In genomic region chr15:58503139-58504027, GRCh38 we compare ENCODE assay signal across 23 cellular contexts.
"Had no signal": no experiment of that assay in that cellular context is flagged by ENCODE, and none has a peak within 500 bp of the region (broad histone marks: within the 10 kb centered on the region; RNA-seq: fewer than 3 reads in every experiment).

No MANE protein-coding gene starts in this region.

- H3K9me3 ChIP-seq: heart right ventricle, pancreas, suprapubic skin, transverse colon had no signal

- H3K4me3 ChIP-seq: coronary artery, heart right ventricle, pancreas, suprapubic skin, transverse colon had no signal

- H3K9me3 Mint-ChIP-seq: activated CD4-positive, alpha-beta memory T cell treated with anti-CD3 and anti-CD28 coated beads, Interleukin-2, amount 10 ng/mL, durations not matched to agents 7 days and 5 days; activated T-helper 2 cell treated with anti-CD3 and anti-CD28 coated beads, Interferon-gamma antibody, Interleukin-2, Interleukin-4, amounts not matched to agents 10 μg/mL and 5 μg/mL and 100 μg/mL, durations not matched to agents 14 hours and 24 hours and 36 hours; nephron; stimulated activated naive CD8-positive, alpha-beta T cell treated with anti-CD3 and anti-CD28 coated beads, Interleukin-15, Interleukin-2, amounts not matched to agents 100 ng/mL and 50 ng/mL, for 24 hours had no signal

- H3K27ac ChIP-seq: coronary artery, pancreas, suprapubic skin, transverse colon had no signal

- H3K27me3 ChIP-seq: heart right ventricle, pancreas, suprapubic skin, transverse colon had no signal

- H3K4me3 Mint-ChIP-seq: activated CD4-positive, alpha-beta memory T cell treated with anti-CD3 and anti-CD28 coated beads, Interleukin-2, amount 10 ng/mL, durations not matched to agents 7 days and 5 days; activated CD8-positive, alpha-beta memory T cell treated with anti-CD3 and anti-CD28 coated beads, Interleukin-2, amount 10 ng/mL, durations not matched to agents 7 days and 5 days; activated naive CD8-positive, alpha-beta T cell; nephron; stimulated activated naive CD8-positive, alpha-beta T cell treated with anti-CD3 and anti-CD28 coated beads, Interleukin-15, Interleukin-2, amounts not matched to agents 100 ng/mL and 50 ng/mL, for 24 hours; T-helper 17 cell had no signal

- DNase-seq: activated CD4-positive, alpha-beta memory T cell treated with anti-CD3 and anti-CD28 coated beads, Interleukin-2, amount 10 ng/mL, durations not matched to agents 7 days and 5 days; activated CD4-positive, alpha-beta T cell treated with anti-CD3 and anti-CD28 coated beads for 4 hours; activated CD4-positive, CD25-positive, alpha-beta regulatory T cell; activated CD8-positive, alpha-beta memory T cell treated with anti-CD3 and anti-CD28 coated beads, Interleukin-2, amount 10 ng/mL, durations not matched to agents 7 days and 5 days; activated naive CD4-positive, alpha-beta T cell; amniotic stem cell; cerebellar nuclear complex; heart right ventricle; mammary epithelial cell; pancreas; right cardiac atrium; stimulated activated CD4-positive, alpha-beta T cell treated with anti-CD3 and anti-CD28 coated beads, Interleukin-1b, Interleukin-23, amount 100 ng/mL, for 48 hours; T-helper 17 cell; transverse colon had no signal

- H3K27me3 Mint-ChIP-seq: activated CD8-positive, alpha-beta memory T cell treated with anti-CD3 and anti-CD28 coated beads, Interleukin-2, amount 10 ng/mL, durations not matched to agents 7 days and 5 days; activated naive CD8-positive, alpha-beta T cell; stimulated activated naive CD8-positive, alpha-beta T cell treated with anti-CD3 and anti-CD28 coated beads, Interleukin-15, Interleukin-2, amounts not matched to agents 100 ng/mL and 50 ng/mL, for 24 hours had no signal

- FAIRE-seq: bronchial epithelial cell, endometrium, keratinocyte, pancreas had no signal

- H3K4me1 ChIP-seq: pancreas, transverse colon had no signal

- H3K27ac Mint-ChIP-seq: activated CD4-positive, alpha-beta memory T cell treated with anti-CD3 and anti-CD28 coated beads, Interleukin-2, amount 10 ng/mL, durations not matched to agents 7 days and 5 days; activated CD8-positive, alpha-beta memory T cell treated with anti-CD3 and anti-CD28 coated beads, Interleukin-2, amount 10 ng/mL, durations not matched to agents 7 days and 5 days; activated naive CD8-positive, alpha-beta T cell; activated T-helper 2 cell treated with anti-CD3 and anti-CD28 coated beads, Interferon-gamma antibody, Interleukin-2, Interleukin-4, amounts not matched to agents 10 μg/mL and 5 μg/mL and 100 μg/mL, durations not matched to agents 14 hours and 24 hours and 36 hours; nephron; stimulated activated naive CD8-positive, alpha-beta T cell treated with anti-CD3 and anti-CD28 coated beads, Interleukin-15, Interleukin-2, amounts not matched to agents 100 ng/mL and 50 ng/mL, for 24 hours; T-helper 17 cell had no signal

- H3K36me3 ChIP-seq: heart right ventricle, pancreas, suprapubic skin, transverse colon had no signal
